In genomic region chr2:98510322-98510662, GRCh38 we compare ENCODE assay signal across 19 cellular contexts.
DNase-seq lines count a peak whose midpoint lies in the region; ATAC-seq and TF ChIP-seq lines count a peak whose summit lies in the region.
"Had no signal": no experiment of that assay in that cellular context is flagged by ENCODE, and none has a peak within 500 bp of the region (broad histone marks: within the 10 kb centered on the region; RNA-seq: fewer than 3 reads in every experiment).

No MANE protein-coding gene starts in this region.

- intact Hi-C loops in lower lobe of right lung (cut with DNase I): no loop called here

- no peak overlapping the region for H3K4me2 ChIP-seq in neural progenitor cell

- H3K4me1 Mint-ChIP-seq in activated naive CD4-positive, alpha-beta T cell treated with anti-CD3 and anti-CD28 coated beads, Interleukin-2, amount 10 ng/mL, durations not matched to agents 7 days and 5 days: peaks cover 87% of the 10 kb centered on the region
- peaks cover 88 to 99% (median 96%) of the 10 kb centered on the region in 3 donors for H3K4me1 Mint-ChIP-seq in CD8-positive, alpha-beta memory T cell
- H3K4me1 Mint-ChIP-seq in neural progenitor cell (peaks cover 34% of the 10 kb centered on the region), glutamatergic neuron (ENCODE audit: low read depth, unreplicated experiment) (peaks cover 1% of the 10 kb centered on the region)

- CTCF ChIA-PET in activated naive CD4-positive, alpha-beta T cell treated with anti-CD3 and anti-CD28 coated beads, Interleukin-2, amount 10 ng/mL, durations not matched to agents 7 days and 5 days (lab: Charles Lee): no interaction called here
- CTCF ChIA-PET in CD8-positive, alpha-beta memory T cell (lab: Charles Lee): no interaction called here

- peaks cover 11% of the 10 kb centered on the region for H3K79me2 ChIP-seq in neural progenitor cell (ENCODE audit: low read depth)

- H3K36me3 Mint-ChIP-seq in activated naive CD4-positive, alpha-beta T cell treated with anti-CD3 and anti-CD28 coated beads, Interleukin-2, amount 10 ng/mL, durations not matched to agents 7 days and 5 days: peaks cover 53% of the 10 kb centered on the region
- peaks cover 0 to 41% (median 4%) of the 10 kb centered on the region in 3 donors for H3K36me3 Mint-ChIP-seq in CD8-positive, alpha-beta memory T cell
- H3K36me3 Mint-ChIP-seq in neural progenitor cell (peaks cover 3% of the 10 kb centered on the region), glutamatergic neuron (ENCODE audit: unreplicated experiment) (no peaks in the 10 kb centered on the region)

- POLR2A ChIA-PET in CD8-positive, alpha-beta memory T cell (lab: Charles Lee): interaction anchor here (0.6 kb wide), 1 partner anchor 261 kb away, joined by 4 read pairs; no protein-coding TSS in a partner anchor

- no peak for TF ChIP-seq CTCF in neural progenitor cell (IDR thresholded peaks at IDR 0.05)
- TF ChIP-seq CTCF in lower lobe of right lung (IDR thresholded peaks at IDR 0.05): no peak
- no peak for TF ChIP-seq CTCF in glutamatergic neuron (IDR thresholded peaks at IDR 0.05; ENCODE audit: partially characterized antibody, unreplicated experiment)

- H3K4me3 Mint-ChIP-seq in activated naive CD4-positive, alpha-beta T cell treated with anti-CD3 and anti-CD28 coated beads, Interleukin-2, amount 10 ng/mL, durations not matched to agents 7 days and 5 days: no peak overlapping the region
- peak overlapping the region in 1 of 7 donors; percentile 68 for H3K4me3 Mint-ChIP-seq in CD8-positive, alpha-beta memory T cell
- peak overlapping the region; percentile 36 for H3K4me3 Mint-ChIP-seq in neural progenitor cell
- no peak overlapping the region for H3K4me3 Mint-ChIP-seq in glutamatergic neuron (ENCODE audit: unreplicated experiment)

- peaks cover 97% of the 10 kb centered on the region for H3K4me1 ChIP-seq in CD8-positive, alpha-beta memory T cell (ENCODE audit: insufficient read depth, low read length)
- peaks cover 33% of the 10 kb centered on the region for H3K4me1 ChIP-seq in effector memory CD4-positive, alpha-beta T cell (ENCODE audit: control insufficient read depth, insufficient read depth, low read length, poor library complexity, severe bottlenecking)
- H3K4me1 ChIP-seq in neural progenitor cell (peaks cover 11% of the 10 kb centered on the region), lower lobe of right lung (peaks cover 48% of the 10 kb centered on the region)

- no peak for DNase-seq in activated naive CD4-positive, alpha-beta T cell treated with anti-CD3 and anti-CD28 coated beads, Interleukin-2, amount 10 ng/mL, durations not matched to agents 7 days and 5 days
- DNase-seq in activated naive CD4-positive, alpha-beta T cell (lab: John Stamatoyannopoulos, UW): no peak
- no peak for DNase-seq in CD8-positive, alpha-beta memory T cell
- no peak for DNase-seq in effector memory CD4-positive, alpha-beta T cell
- no peak for DNase-seq in neural progenitor cell (ENCODE audit: low spot score)
- DNase-seq in lower lobe of right lung: no peak
- DNase-seq in glutamatergic neuron: no peak
- DNase-seq: ACHN, AML-193, DMS79 treated with DMSO at 0.1 percent for 48 hours, HCEC 1CT, KBM-7, NCI-H1436 treated with DMSO at 0.1 percent for 48 hours, NCI-H2029 treated with DMSO at 0.1 percent for 48 hours, NCI-H2171 treated with DMSO at 0.1 percent for 48 hours, NCI-H748 treated with DMSO at 0.1 percent for 48 hours, PC-3 had no signal

- H4K20me1 ChIP-seq in neural progenitor cell (ENCODE audit: low read depth): no peaks in the 10 kb centered on the region

- H3F3A ChIP-seq in neural progenitor cell (ENCODE audit: low read depth): no peaks in the 10 kb centered on the region

- ATAC-seq in lower lobe of right lung: no peak
- ATAC-seq in GM18909 (IDR thresholded peaks at IDR 0.05; ENCODE audit: poor library complexity, unreplicated experiment): no peak
- ATAC-seq: PC-3 had no signal

- H3K4me3 ChIP-seq in CD8-positive, alpha-beta memory T cell (ENCODE audit: low read length): no peak overlapping the region
- H3K4me3 ChIP-seq in effector memory CD4-positive, alpha-beta T cell (ENCODE audit: insufficient read depth, low read depth, low read length, poor library complexity, severe bottlenecking): no peak overlapping the region
- no peak overlapping the region for H3K4me3 ChIP-seq in neural progenitor cell
- H3K4me3 ChIP-seq in lower lobe of right lung: no peak overlapping the region
- H3K4me3 ChIP-seq: SJSA1 had no signal

- H3K9me3 ChIP-seq in CD8-positive, alpha-beta memory T cell (ENCODE audit: low read length): no peaks in the 10 kb centered on the region
- H3K9me3 ChIP-seq in effector memory CD4-positive, alpha-beta T cell (ENCODE audit: control insufficient read depth, low read length): no peaks in the 10 kb centered on the region
- no peaks in the 10 kb centered on the region for H3K9me3 ChIP-seq in neural progenitor cell (ENCODE audit: low read depth)
- no peaks in the 10 kb centered on the region for H3K9me3 ChIP-seq in lower lobe of right lung
- H3K9me3 ChIP-seq: SJSA1 had no signal

- H3K9me3 Mint-ChIP-seq in activated naive CD4-positive, alpha-beta T cell treated with anti-CD3 and anti-CD28 coated beads, Interleukin-2, amount 10 ng/mL, durations not matched to agents 7 days and 5 days: no peaks in the 10 kb centered on the region
- H3K9me3 Mint-ChIP-seq in CD8-positive, alpha-beta memory T cell: no peaks in the 10 kb centered on the region
- H3K9me3 Mint-ChIP-seq in neural progenitor cell: peaks cover 2% of the 10 kb centered on the region
- H3K9me3 Mint-ChIP-seq in glutamatergic neuron (ENCODE audit: unreplicated experiment): peaks cover 3% of the 10 kb centered on the region

- H3K27ac ChIP-seq in CD8-positive, alpha-beta memory T cell (ENCODE audit: low read depth, low read length): peak overlapping the region; percentile 6
- peak overlapping the region; percentile 4 for H3K27ac ChIP-seq in effector memory CD4-positive, alpha-beta T cell (ENCODE audit: insufficient read depth, low read length, poor library complexity, severe bottlenecking)
- H3K27ac ChIP-seq in neural progenitor cell (no peak overlapping the region), lower lobe of right lung (no peak overlapping the region)
- H3K27ac ChIP-seq: SJSA1 had no signal

- no peak overlapping the region for H2AFZ ChIP-seq in neural progenitor cell (replicated peaks)

- H3K27me3 ChIP-seq in CD8-positive, alpha-beta memory T cell (ENCODE audit: insufficient read depth, low read length, poor library complexity, severe bottlenecking): no peaks in the 10 kb centered on the region
- H3K27me3 ChIP-seq in effector memory CD4-positive, alpha-beta T cell (replicated peaks; ENCODE audit: control insufficient read depth, insufficient read depth, low read length, poor library complexity, severe bottlenecking): no peaks in the 10 kb centered on the region
- H3K27me3 ChIP-seq in neural progenitor cell (no peaks in the 10 kb centered on the region), lower lobe of right lung (ENCODE audit: low read depth) (no peaks in the 10 kb centered on the region)
- H3K27me3 ChIP-seq: SJSA1 had no signal

- H3K9ac ChIP-seq in neural progenitor cell: no peak overlapping the region

- H3K27ac Mint-ChIP-seq in activated naive CD4-positive, alpha-beta T cell treated with anti-CD3 and anti-CD28 coated beads, Interleukin-2, amount 10 ng/mL, durations not matched to agents 7 days and 5 days: peak overlapping the region; percentile 77
- peak overlapping the region; percentile 17 to 94 (median 57) for H3K27ac Mint-ChIP-seq in CD8-positive, alpha-beta memory T cell
- H3K27ac Mint-ChIP-seq in neural progenitor cell (no peak overlapping the region), glutamatergic neuron (ENCODE audit: unreplicated experiment) (no peak overlapping the region)

- peaks cover 6% of the 10 kb centered on the region for H3K36me3 ChIP-seq in CD8-positive, alpha-beta memory T cell (ENCODE audit: insufficient read depth, low read length)
- peaks cover 4% of the 10 kb centered on the region for H3K36me3 ChIP-seq in effector memory CD4-positive, alpha-beta T cell (ENCODE audit: control insufficient read depth, insufficient read depth, low read length)
- H3K36me3 ChIP-seq in neural progenitor cell: no peaks in the 10 kb centered on the region
- H3K36me3 ChIP-seq in lower lobe of right lung: no peaks in the 10 kb centered on the region
- H3K36me3 ChIP-seq: SJSA1 had no signal

- no peaks in the 10 kb centered on the region for H3K27me3 Mint-ChIP-seq in activated naive CD4-positive, alpha-beta T cell treated with anti-CD3 and anti-CD28 coated beads, Interleukin-2, amount 10 ng/mL, durations not matched to agents 7 days and 5 days
- no peaks in the 10 kb centered on the region for H3K27me3 Mint-ChIP-seq in CD8-positive, alpha-beta memory T cell
- H3K27me3 Mint-ChIP-seq in neural progenitor cell (ENCODE audit: insufficient read depth, low read depth): peaks cover 6% of the 10 kb centered on the region
- H3K27me3 Mint-ChIP-seq in glutamatergic neuron (ENCODE audit: unreplicated experiment): peaks cover 4% of the 10 kb centered on the region

Comparison
In these comparisons a context has a peak if more than half of its experiments do, and no peak if none do; other contexts are left out.
1. H3K27ac Mint-ChIP-seq: peak in activated naive CD4-positive, alpha-beta T cell treated with anti-CD3 and anti-CD28 coated beads, Interleukin-2, amount 10 ng/mL, durations not matched to agents 7 days and 5 days (single experiment) and CD8-positive, alpha-beta memory T cell (8 of 8); none in neural progenitor cell (single experiment) and glutamatergic neuron (single experiment).
2. H3K27ac ChIP-seq: peak in CD8-positive, alpha-beta memory T cell (single experiment) and effector memory CD4-positive, alpha-beta T cell (single experiment); none in neural progenitor cell (single experiment) and lower lobe of right lung (single experiment).